In the genomic region with DNA sequence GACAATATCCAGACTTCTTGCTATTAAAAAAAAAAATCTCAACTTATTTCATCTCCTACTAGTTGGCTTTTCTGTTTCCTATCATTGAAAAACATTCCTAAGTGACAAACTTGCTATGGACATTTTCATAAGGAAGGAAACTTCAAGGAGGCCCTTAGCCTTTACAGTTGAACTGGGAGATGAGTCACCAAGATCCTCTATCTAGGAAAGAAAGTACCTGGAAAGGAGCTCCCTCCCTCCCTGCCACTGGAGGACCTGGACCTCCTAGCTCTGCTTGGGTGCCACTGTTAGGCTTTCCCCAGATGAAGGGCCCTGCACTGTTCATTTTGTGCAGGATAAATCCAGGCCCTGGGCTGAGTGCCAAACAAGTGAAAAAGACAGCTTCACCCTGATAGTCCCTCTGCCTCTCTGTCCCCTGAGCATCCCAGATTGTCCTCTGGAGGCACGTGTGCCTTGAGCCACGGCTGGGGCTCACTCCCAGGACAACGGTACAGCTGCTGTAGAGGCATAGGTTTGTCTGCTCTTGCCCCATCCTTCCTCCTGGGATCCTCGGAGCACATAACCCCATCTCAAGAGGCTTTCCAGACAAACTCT, we compare ENCODE assay signal across 32 cellular contexts. TPM values are rescaled to one million over a fixed set of nuclear protein-coding genes. Genes with fewer than 3 reads are reported as not detected.
DNase-seq lines count a peak whose midpoint lies in the region; ATAC-seq, FAIRE-seq and TF ChIP-seq lines count a peak whose summit lies in the region.
"Had no signal": no experiment of that assay in that cellular context is flagged by ENCODE, and none has a peak within 500 bp of the region (broad histone marks: within the 10 kb centered on the region; RNA-seq: fewer than 3 reads in every experiment).

No MANE protein-coding gene starts in this region.

- H3K4me1 Mint-ChIP-seq in T-helper 17 cell: no peaks in the 10 kb centered on the region
- H3K4me1 Mint-ChIP-seq: activated CD4-positive, alpha-beta memory T cell treated with anti-CD3 and anti-CD28 coated beads, Interleukin-2, amount 10 ng/mL, durations not matched to agents 7 days and 5 days; activated T-helper 17 cell treated with anti-CD3 and anti-CD28 coated beads, Interleukin-2, amount 50 U/mL, for 72 hours; IgD-negative memory B cell; memory B cell had no signal

- no peak overlapping the region for H2BK5ac ChIP-seq in mesenchymal stem cell (ENCODE audit: low read depth, low read length, poor library complexity, severe bottlenecking)

- H4K91ac ChIP-seq in mesenchymal stem cell (ENCODE audit: low read length): no peak overlapping the region

- intact Hi-C loops in kidney (cut with DNase I): no loop called here

- H3K79me1 ChIP-seq in mesenchymal stem cell (replicated peaks; ENCODE audit: low read length, poor library complexity, severe bottlenecking): no peaks in the 10 kb centered on the region

- TF ChIP-seq CTCF in kidney (IDR thresholded peaks at IDR 0.05; ENCODE audit: borderline replicate concordance, extremely low read depth, insufficient read depth): no peak

- H3K27ac ChIP-seq in mesenchymal stem cell (ENCODE audit: low read length, poor library complexity, severe bottlenecking): no peak overlapping the region
- H3K27ac ChIP-seq in kidney (ENCODE audit: low read depth in 2 of 2, low read length in 2 of 2): no peak overlapping the region
- H3K27ac ChIP-seq: BLaER1 treated with 17β-estradiol and CSF1 and Interleukin-3, amounts not matched to agents 10 nM and 100 nM; coronary artery; esophagus muscularis mucosa; prostate gland; SJCRH30; suprapubic skin had no signal

- H4K8ac ChIP-seq in mesenchymal stem cell (ENCODE audit: low read length): no peak overlapping the region

- no peak overlapping the region for H3K18ac ChIP-seq in mesenchymal stem cell (ENCODE audit: low read depth in 1 of 2, low read length in 2 of 2)

- H3K36me3 ChIP-seq in mesenchymal stem cell (ENCODE audit: control insufficient read depth in 1 of 2, insufficient read depth in 2 of 2, low read depth in 1 of 2, low read length in 2 of 2) (no peaks in the 10 kb centered on the region), kidney (ENCODE audit: control insufficient read depth in 1 of 2, insufficient read depth in 2 of 2, low read length in 2 of 2) (no peaks in the 10 kb centered on the region)
- H3K36me3 ChIP-seq: BLaER1 treated with 17β-estradiol and CSF1 and Interleukin-3, amounts not matched to agents 10 nM and 100 nM; esophagus muscularis mucosa; prostate gland; SJCRH30; suprapubic skin had no signal

- no peak overlapping the region for H2BK15ac ChIP-seq in mesenchymal stem cell (ENCODE audit: low read depth, poor library complexity, severe bottlenecking)

- ATAC-seq in T-helper 17 cell: no peak
- ATAC-seq in HG02970 (IDR thresholded peaks at IDR 0.05; ENCODE audit: low FRiP score, unreplicated experiment): no peak
- ATAC-seq: activated naive CD4-positive, alpha-beta T cell treated with anti-CD3 and anti-CD28 coated beads, Interleukin-2, amount 50 U/mL, for 72 hours; activated T-helper 17 cell treated with anti-CD3 and anti-CD28 coated beads, Interleukin-2, amount 50 U/mL, for 72 hours; effector memory CD8-positive, alpha-beta T cell; left cardiac atrium had no signal

- H2BK12ac ChIP-seq in mesenchymal stem cell (ENCODE audit: low read length in 2 of 2): no peak overlapping the region

- H3K9ac ChIP-seq in mesenchymal stem cell (ENCODE audit: low read length): no peak overlapping the region
- no peak overlapping the region for H3K9ac ChIP-seq in kidney (ENCODE audit: low read length in 2 of 2)
- H3K9ac ChIP-seq: BLaER1 treated with 17β-estradiol and CSF1 and Interleukin-3, amounts not matched to agents 10 nM and 100 nM had no signal

- H3K4ac ChIP-seq in mesenchymal stem cell (ENCODE audit: low read depth in 1 of 2, low read length in 2 of 2): no peak overlapping the region

- H2AK5ac ChIP-seq in mesenchymal stem cell (ENCODE audit: low read length, severe bottlenecking): no peak overlapping the region

- no peaks in the 10 kb centered on the region for H3K36me3 Mint-ChIP-seq in T-helper 17 cell (ENCODE audit: low read depth)
- H3K36me3 Mint-ChIP-seq: activated naive CD4-positive, alpha-beta T cell treated with anti-CD3 and anti-CD28 coated beads, Interleukin-2, amount 50 U/mL, for 72 hours; IgD-negative memory B cell; memory B cell had no signal

- FAIRE-seq in kidney (lab: Jason Lieb, UNC): no peak
- FAIRE-seq: frontal cortex, GM19239, RCC 7860 had no signal

- peaks cover 31% of the 10 kb centered on the region for H3K27me3 Mint-ChIP-seq in T-helper 17 cell

- H3K4me3 ChIP-seq in mesenchymal stem cell (ENCODE audit: insufficient read depth in 1 of 2, low read depth in 1 of 2, low read length in 2 of 2) (no peak overlapping the region), kidney (ENCODE audit: low read length in 2 of 2) (no peak overlapping the region)
- H3K4me3 ChIP-seq: BLaER1 treated with 17β-estradiol and CSF1 and Interleukin-3, amounts not matched to agents 10 nM and 100 nM; coronary artery; esophagus muscularis mucosa; prostate gland; SJCRH30; suprapubic skin had no signal

- WGBS in mesenchymal stem cell: 74% methylated on average over 4 of the region's 4 CpGs

- H3K23ac ChIP-seq in mesenchymal stem cell (ENCODE audit: low read length in 2 of 2): no peak overlapping the region

- no peak overlapping the region for H3K4me3 Mint-ChIP-seq in T-helper 17 cell
- H3K4me3 Mint-ChIP-seq: activated CD4-positive, alpha-beta memory T cell treated with anti-CD3 and anti-CD28 coated beads, Interleukin-2, amount 10 ng/mL, durations not matched to agents 7 days and 5 days; activated T-helper 17 cell treated with anti-CD3 and anti-CD28 coated beads, Interleukin-2, amount 50 U/mL, for 72 hours; effector memory CD8-positive, alpha-beta T cell; HFFc6; IgD-negative memory B cell; memory B cell had no signal

- no peaks in the 10 kb centered on the region for H3K9me3 ChIP-seq in T-helper 17 cell (ENCODE audit: control insufficient read depth, low read length, poor library complexity, severe bottlenecking)
- H3K9me3 ChIP-seq in mesenchymal stem cell (ENCODE audit: control insufficient read depth, low read length): no peaks in the 10 kb centered on the region
- no peaks in the 10 kb centered on the region for H3K9me3 ChIP-seq in kidney (ENCODE audit: control insufficient read depth in 1 of 2, low read length in 2 of 2)
- H3K9me3 ChIP-seq: BLaER1 treated with 17β-estradiol and CSF1 and Interleukin-3, amounts not matched to agents 10 nM and 100 nM; esophagus muscularis mucosa; prostate gland; SJCRH30; suprapubic skin had no signal

- peaks cover 8% of the 10 kb centered on the region for H3K4me1 ChIP-seq in mesenchymal stem cell (ENCODE audit: control insufficient read depth, insufficient read depth, low read depth, low read length)
- H3K4me1 ChIP-seq in kidney (ENCODE audit: control insufficient read depth in 1 of 2, insufficient read depth in 1 of 2, low read depth in 1 of 2, low read length in 2 of 2): no peaks in the 10 kb centered on the region
- H3K4me1 ChIP-seq: esophagus muscularis mucosa, prostate gland, SJCRH30, suprapubic skin had no signal

- no peak overlapping the region for H3K4me2 ChIP-seq in mesenchymal stem cell (ENCODE audit: low read length, poor library complexity, severe bottlenecking)
- H3K4me2 ChIP-seq: BLaER1 treated with 17β-estradiol and CSF1 and Interleukin-3, amounts not matched to agents 10 nM and 100 nM had no signal

- H2AFZ ChIP-seq in mesenchymal stem cell (ENCODE audit: low read depth, low read length): peak overlapping the region; percentile 19

- H3K27ac Mint-ChIP-seq in T-helper 17 cell: peak overlapping the region; percentile 3
- H3K27ac Mint-ChIP-seq: activated CD4-positive, alpha-beta memory T cell treated with anti-CD3 and anti-CD28 coated beads, Interleukin-2, amount 10 ng/mL, durations not matched to agents 7 days and 5 days; activated naive CD4-positive, alpha-beta T cell treated with anti-CD3 and anti-CD28 coated beads, Interleukin-2, amount 50 U/mL, for 72 hours; activated T-helper 17 cell treated with anti-CD3 and anti-CD28 coated beads, Interleukin-2, amount 50 U/mL, for 72 hours; effector memory CD8-positive, alpha-beta T cell; HFFc6; IgD-negative memory B cell; memory B cell had no signal

- H3K14ac ChIP-seq in mesenchymal stem cell (ENCODE audit: low read length in 2 of 2): peak overlapping the region in 1 of 2 experiments; percentile 77

- H3K27me3 ChIP-seq in mesenchymal stem cell (ENCODE audit: control insufficient read depth in 1 of 2, insufficient read depth in 1 of 2, low read length in 2 of 2): peaks cover 0 to 24% of the 10 kb centered on the region in 2 experiments
- H3K27me3 ChIP-seq: BLaER1 treated with 17β-estradiol and CSF1 and Interleukin-3, amounts not matched to agents 10 nM and 100 nM; SJCRH30; suprapubic skin had no signal

- H2BK120ac ChIP-seq in mesenchymal stem cell (ENCODE audit: low read depth, low read length): no peak overlapping the region

- DNase-seq in ELR (ENCODE audit: low read depth) (peak; percentile 26), M059J (ENCODE audit: low read depth) (peak; percentile 39), T-helper 17 cell (no peak), mesenchymal stem cell (peak; percentile 14), NCI-H774 (lab: John Stamatoyannopoulos, UW) (no peak), kidney (no peak), HuH-7 (ENCODE audit: low spot score) (no peak)
- DNase-seq: activated CD4-positive, alpha-beta memory T cell treated with anti-CD3 and anti-CD28 coated beads, Interleukin-2, amount 10 ng/mL, durations not matched to agents 7 days and 5 days; activated CD4-positive, alpha-beta T cell treated with anti-CD3 and anti-CD28 coated beads for 1 hour; aorta; effector memory CD8-positive, alpha-beta T cell; HFFc6; left cardiac atrium; NCI-H1105; NCI-H1930; NCI-H446 treated with DMSO at 0.1 percent for 48 hours; SJCRH30; stimulated activated naive CD4-positive, alpha-beta T cell; T-helper 1 cell had no signal

RNA-seq across cellular contexts. Expression of gene SOX13, which starts 40.2 kb away (rescaled TPM):
- 6.9 and 12.6 TPM in 2 replicates for total RNA-seq in M059J (2014; rRNA removed; shearing (Covaris generic))
- total RNA-seq in T-helper 17 cell: 1 to 10 TPM; 1.3 to 6.3 TPM
- polyA plus RNA-seq in mesenchymal stem cell (2013, experiment 1 of 2): 5.9 TPM
- 5.8 TPM for polyA plus RNA-seq in mesenchymal stem cell (2013, experiment 2 of 2)
- 55.2 TPM for total RNA-seq in kidney
- 23.9 TPM for polyA plus RNA-seq in kidney (ENCODE audit: insufficient read depth, low read depth, low replicate concordance)

Comparison
In these comparisons a context has a peak if more than half of its experiments do, and no peak if none do; other contexts are left out.
1. DNase-seq: peak in ELR (single experiment), M059J (single experiment) and mesenchymal stem cell (single experiment); none in T-helper 17 cell (0 of 3), NCI-H774 (single experiment), kidney (single experiment) and HuH-7 (single experiment).